Comparison of ENCODE assay signal across 20 cellular contexts in genomic region chr15:63855735-63856134, GRCh38.
"Had no signal": no experiment of that assay in that cellular context is flagged by ENCODE, and none has a peak within 500 bp of the region (broad histone marks: within the 10 kb centered on the region; RNA-seq: fewer than 3 reads in every experiment).

No MANE protein-coding gene starts in this region.

- H3K36me3 Mint-ChIP-seq: natural killer cell treated with Interleukin-12 subunit alpha and Interleukin-12 subunit beta and Interleukin-15 and Interleukin-18, amount 100 ng/mL, for 72 hours; neural progenitor cell had no signal

- H3K9me3 Mint-ChIP-seq: natural killer cell treated with Interleukin-12 subunit alpha and Interleukin-12 subunit beta and Interleukin-15 and Interleukin-18, amount 100 ng/mL, for 72 hours; neural progenitor cell had no signal

- H3K27me3 Mint-ChIP-seq: natural killer cell treated with Interleukin-12 subunit alpha and Interleukin-12 subunit beta and Interleukin-15 and Interleukin-18, amount 100 ng/mL, for 72 hours had no signal

- H3K4me3 Mint-ChIP-seq: natural killer cell treated with Interleukin-12 subunit alpha and Interleukin-12 subunit beta and Interleukin-15 and Interleukin-18, amount 100 ng/mL, for 72 hours; neural progenitor cell had no signal

- H3K27ac Mint-ChIP-seq: natural killer cell treated with Interleukin-12 subunit alpha and Interleukin-12 subunit beta and Interleukin-15 and Interleukin-18, amount 100 ng/mL, for 72 hours; neural progenitor cell had no signal

- ATAC-seq: left colon; left ventricle myocardium superior; natural killer cell treated with Interleukin-12 subunit alpha and Interleukin-12 subunit beta and Interleukin-15 and Interleukin-18, amount 100 ng/mL, for 72 hours had no signal

- DNase-seq: dorsolateral prefrontal cortex; effector CD8-positive, alpha-beta T cell; foreskin melanocyte; head of caudate nucleus; hippocampal formation; left colon; left ventricle myocardium superior; mesenchymal stem cell; midbrain; nucleus accumbens; ovary; sigmoid colon; stimulated activated CD4-positive, alpha-beta T cell treated with anti-CD3 and anti-CD28 coated beads, Interleukin-2, amount 100 ng/mL, for 24 hours; stimulated activated CD4-positive, alpha-beta T cell treated with anti-CD3 and anti-CD28 coated beads, Interleukin-4, amount 100 ng/mL, for 4 hours; stimulated activated naive CD4-positive, alpha-beta T cell; thyroid gland; upper lobe of left lung; uterus had no signal
